Comparison of ENCODE assay signal across 8 cellular contexts in the genomic region with DNA sequence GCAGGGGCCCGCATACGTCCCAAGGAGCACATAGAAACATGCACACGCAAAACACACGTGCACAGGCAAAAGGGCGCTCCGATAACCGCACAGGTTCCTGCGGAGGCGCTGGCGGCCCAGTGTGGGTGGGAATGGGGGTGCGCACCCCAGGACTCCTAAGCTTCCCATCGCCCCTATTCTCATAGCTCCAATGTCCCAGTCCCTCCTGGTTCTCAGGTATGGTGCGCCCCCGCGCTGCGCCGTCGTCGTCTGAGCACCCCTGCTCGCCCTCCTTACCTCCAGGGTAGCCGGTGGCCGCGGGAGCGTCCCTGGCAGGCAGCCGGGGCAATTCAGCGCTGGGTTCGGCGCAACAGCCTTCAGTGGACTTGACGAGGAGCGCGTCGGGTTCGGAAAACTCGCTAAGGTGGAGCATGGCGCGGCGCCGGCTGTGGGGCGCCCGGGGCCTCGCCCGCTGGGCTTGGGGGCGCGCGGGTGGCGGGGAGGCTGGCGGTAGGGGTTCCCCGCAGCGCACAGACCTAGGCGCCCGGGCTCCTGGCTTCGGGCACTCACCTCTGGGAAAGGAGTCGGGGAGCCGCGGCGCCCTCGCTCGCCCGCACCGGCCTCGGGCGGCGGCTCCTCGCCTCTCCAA. TPM values are rescaled to one million over a fixed set of nuclear protein-coding genes. Genes with fewer than 3 reads are reported as not detected.
DNase-seq lines count a peak whose midpoint lies in the region; ATAC-seq and TF ChIP-seq lines count a peak whose summit lies in the region.

No MANE protein-coding gene starts in this region.

- H3K4me3 Mint-ChIP-seq in activated CD4-positive, alpha-beta T cell treated with anti-CD3 and anti-CD28 coated beads, Interleukin-2, amount 10 ng/mL, durations not matched to agents 7 days and 5 days: peak overlapping the region; percentile 70

- H3F3A ChIP-seq in GM23248 (ENCODE audit: insufficient read depth): no peaks in the 10 kb centered on the region

- H3K4me3 ChIP-seq in AG04449 (ENCODE audit: low read depth, low read length) (peak overlapping the region; percentile 49), GM23248 (peak overlapping the region; percentile 71), foreskin fibroblast (ENCODE audit: low read depth in 1 of 2, low read length in 2 of 2) (peak overlapping the region; percentile 38 to 42), spleen (peak overlapping the region; percentile 15 to 73 (median 54))

- POLR2A ChIA-PET in AG04449 (lab: Yijun Ruan, JAX): no interaction called here
- POLR2A ChIA-PET in activated CD4-positive, alpha-beta T cell treated with anti-CD3 and anti-CD28 coated beads, Interleukin-2, amount 10 ng/mL, durations not matched to agents 7 days and 5 days (lab: Charles Lee): no interaction called here

- in situ Hi-C loops in GM23248 (cut with MboI): no loop called here

- H3K9me2 ChIP-seq in GM23248 (ENCODE audit: insufficient read depth): no peaks in the 10 kb centered on the region

- H3K27ac Mint-ChIP-seq in activated CD4-positive, alpha-beta T cell treated with anti-CD3 and anti-CD28 coated beads, Interleukin-2, amount 10 ng/mL, durations not matched to agents 7 days and 5 days: no peak overlapping the region

- no peak for TF ChIP-seq POLR2A in spleen (IDR thresholded peaks at IDR 0.05)

- CTCF ChIA-PET in AG04449 (lab: Yijun Ruan, JAX): interaction anchor here (0.7 kb wide), 1 partner anchor 15 kb away, joined by 3 read pairs; no protein-coding TSS in a partner anchor
- CTCF ChIA-PET in activated CD4-positive, alpha-beta T cell treated with anti-CD3 and anti-CD28 coated beads, Interleukin-2, amount 10 ng/mL, durations not matched to agents 7 days and 5 days (lab: Charles Lee): interaction anchor here (0.6 to 1.2 kb wide), 4 partner anchors 12 to 572 kb away, joined by 3 to 4 read pairs (median 3); no protein-coding TSS in a partner anchor

- peak overlapping the region; percentile 69 for H3K4me2 ChIP-seq in GM23248 (ENCODE audit: unreplicated experiment)

- H3K36me3 Mint-ChIP-seq in activated CD4-positive, alpha-beta T cell treated with anti-CD3 and anti-CD28 coated beads, Interleukin-2, amount 10 ng/mL, durations not matched to agents 7 days and 5 days (ENCODE audit: low read depth): no peaks in the 10 kb centered on the region

- peaks cover 16% of the 10 kb centered on the region for H3K4me1 Mint-ChIP-seq in activated CD4-positive, alpha-beta T cell treated with anti-CD3 and anti-CD28 coated beads, Interleukin-2, amount 10 ng/mL, durations not matched to agents 7 days and 5 days

- no peak for TF ChIP-seq CTCF in AG04449 (IDR thresholded peaks at IDR 0.05; ENCODE audit: insufficient read depth, low read length, missing control alignments)
- no peak for TF ChIP-seq CTCF in foreskin fibroblast (IDR thresholded peaks at IDR 0.05; ENCODE audit: low read depth, low read length)
- no peak for TF ChIP-seq CTCF in spleen (IDR thresholded peaks at IDR 0.05 in 8 of 11, conservative IDR thresholded peaks at IDR 0.05 in 3 of 11)

- H3K4me1 ChIP-seq in GM23248 (ENCODE audit: insufficient read depth): no peaks in the 10 kb centered on the region
- peaks cover 20 to 37% (median 32%) of the 10 kb centered on the region in 6 donors for H3K4me1 ChIP-seq in spleen

- no peak overlapping the region for H3K9ac ChIP-seq in GM23248

- ATAC-seq in HG03378 (IDR thresholded peaks at IDR 0.05; ENCODE audit: unreplicated experiment): no peak

- H3K27me3 ChIP-seq in GM23248 (replicated peaks; ENCODE audit: insufficient read depth) (peaks cover 53% of the 10 kb centered on the region), spleen (replicated peaks in 1 of 7) (peaks cover 8 to 97% (median 79%) of the 10 kb centered on the region in 7 donors)

- 5 to 11% methylated on average over 35 to 48 of the region's 64 CpGs for WGBS in GM23248 (ENCODE audit: low coverage in 1 of 2, low lambda C conversion rate in 2 of 2, missing lambda C conversion rate in 2 of 2), 2 experiments
- WGBS in spleen, 5 donors: 0 to 7% (median 4%) methylated on average over 3 to 64 of the region's 64 CpGs

- H4K20me1 ChIP-seq in GM23248 (ENCODE audit: insufficient read depth): no peaks in the 10 kb centered on the region

- peaks cover 89% of the 10 kb centered on the region for H3K27me3 Mint-ChIP-seq in activated CD4-positive, alpha-beta T cell treated with anti-CD3 and anti-CD28 coated beads, Interleukin-2, amount 10 ng/mL, durations not matched to agents 7 days and 5 days

- no peaks in the 10 kb centered on the region for H3K9me3 ChIP-seq in GM23248 (ENCODE audit: low read depth)
- H3K9me3 ChIP-seq in spleen: peaks cover 0 to 5% (median 0%) of the 10 kb centered on the region in 8 donors

- H3K36me3 ChIP-seq in GM23248 (ENCODE audit: low read depth) (no peaks in the 10 kb centered on the region), spleen (no peaks in the 10 kb centered on the region)

- H2AFZ ChIP-seq in GM23248: peak overlapping the region; percentile 61

- DNase-seq in AG04449 (ENCODE audit: low read depth, low spot score) (no peak), GM23248 (no peak), foreskin fibroblast (peak in 1 of 2 donors; percentile 29), spleen (peak; percentile 78), EL (no peak), NCI-H510A treated with DMSO at 0.1 percent for 48 hours (lab: John Stamatoyannopoulos, UW) (no peak)
- DNase-seq in activated CD4-positive, alpha-beta T cell treated with anti-CD3 and anti-CD28 coated beads, Interleukin-2, amount 10 ng/mL, durations not matched to agents 7 days and 5 days: no peak

- no peaks in the 10 kb centered on the region for H3K9me3 Mint-ChIP-seq in activated CD4-positive, alpha-beta T cell treated with anti-CD3 and anti-CD28 coated beads, Interleukin-2, amount 10 ng/mL, durations not matched to agents 7 days and 5 days

- intact Hi-C loops in spleen (cut with DNase I; ENCODE audit: low total_unique reads): no loop called here

- H3K79me2 ChIP-seq in GM23248 (ENCODE audit: insufficient read depth): no peaks in the 10 kb centered on the region

- H3K27ac ChIP-seq in GM23248 (no peak overlapping the region), spleen (no peak overlapping the region)

RNA-seq across cellular contexts. Expression of a gene that starts 0.3 kb away (rescaled TPM):
- not detected in 2 replicates for total RNA-seq in GM23248 (2014; rRNA removed; shearing (Covaris generic))
- polyA plus RNA-seq in GM23248 (2016; fragmentation: Nextera tagmentation; extraction: Ambion mirVana): 0.08 TPM in 1 of 2 replicates, not detected in the other
- total RNA-seq in activated CD4-positive, alpha-beta T cell treated with anti-CD3 and anti-CD28 coated beads, Interleukin-2, amount 10 ng/mL, durations not matched to agents 7 days and 5 days: not detected
- not detected for total RNA-seq in spleen
- under 1 TPM in 2 of 3 donors, not detected in 1; 0.02 to 0.03 TPM for polyA plus RNA-seq in spleen

RNA-seq across cellular contexts. Expression of a gene that starts 8.7 kb away (rescaled TPM):
- total RNA-seq in GM23248 (2014; rRNA removed; shearing (Covaris generic)): 1.0 and 1.1 TPM in 2 replicates
- polyA plus RNA-seq in GM23248 (2016; fragmentation: Nextera tagmentation; extraction: Ambion mirVana) (0.38 and 0.44 TPM in 2 replicates), spleen (10 to 100 TPM in 1 of 3 donors, 1 to 10 TPM in 2; 4.8 to 11.3 (median 8.0) TPM)
- total RNA-seq in activated CD4-positive, alpha-beta T cell treated with anti-CD3 and anti-CD28 coated beads, Interleukin-2, amount 10 ng/mL, durations not matched to agents 7 days and 5 days: 10 to 100 TPM; 18.2 to 20.2 TPM
- total RNA-seq in spleen: 10 to 100 TPM; 10.0 to 15.9 (median 13.3) TPM

RNA-seq across cellular contexts. Expression of a gene that starts 58.9 kb away (rescaled TPM):
- total RNA-seq in GM23248 (2014; rRNA removed; shearing (Covaris generic)): 272 and 316 TPM in 2 replicates
- polyA plus RNA-seq in GM23248 (2016; fragmentation: Nextera tagmentation; extraction: Ambion mirVana) (213 and 225 TPM in 2 replicates), spleen (100 to 1,000 TPM; 112 to 165 (median 152) TPM)
- total RNA-seq in activated CD4-positive, alpha-beta T cell treated with anti-CD3 and anti-CD28 coated beads, Interleukin-2, amount 10 ng/mL, durations not matched to agents 7 days and 5 days: 100 to 1,000 TPM; 281 to 310 TPM
- 100 to 1,000 TPM; 122 to 184 (median 148) TPM for total RNA-seq in spleen

RNA-seq across cellular contexts. Expression of a gene that starts 60.0 kb away (rescaled TPM):
- total RNA-seq in GM23248 (2014; rRNA removed; shearing (Covaris generic)): 40.7 and 44.3 TPM in 2 replicates
- polyA plus RNA-seq in GM23248 (2016; fragmentation: Nextera tagmentation; extraction: Ambion mirVana) (46.7 and 47.8 TPM in 2 replicates), spleen (10 to 100 TPM; 10.4 to 29.5 (median 21.0) TPM)
- 10 to 100 TPM; 12.5 to 13.7 TPM for total RNA-seq in activated CD4-positive, alpha-beta T cell treated with anti-CD3 and anti-CD28 coated beads, Interleukin-2, amount 10 ng/mL, durations not matched to agents 7 days and 5 days
- total RNA-seq in spleen: 10 to 100 TPM; 12.8 to 27.1 (median 22.8) TPM
